In the genomic region with DNA sequence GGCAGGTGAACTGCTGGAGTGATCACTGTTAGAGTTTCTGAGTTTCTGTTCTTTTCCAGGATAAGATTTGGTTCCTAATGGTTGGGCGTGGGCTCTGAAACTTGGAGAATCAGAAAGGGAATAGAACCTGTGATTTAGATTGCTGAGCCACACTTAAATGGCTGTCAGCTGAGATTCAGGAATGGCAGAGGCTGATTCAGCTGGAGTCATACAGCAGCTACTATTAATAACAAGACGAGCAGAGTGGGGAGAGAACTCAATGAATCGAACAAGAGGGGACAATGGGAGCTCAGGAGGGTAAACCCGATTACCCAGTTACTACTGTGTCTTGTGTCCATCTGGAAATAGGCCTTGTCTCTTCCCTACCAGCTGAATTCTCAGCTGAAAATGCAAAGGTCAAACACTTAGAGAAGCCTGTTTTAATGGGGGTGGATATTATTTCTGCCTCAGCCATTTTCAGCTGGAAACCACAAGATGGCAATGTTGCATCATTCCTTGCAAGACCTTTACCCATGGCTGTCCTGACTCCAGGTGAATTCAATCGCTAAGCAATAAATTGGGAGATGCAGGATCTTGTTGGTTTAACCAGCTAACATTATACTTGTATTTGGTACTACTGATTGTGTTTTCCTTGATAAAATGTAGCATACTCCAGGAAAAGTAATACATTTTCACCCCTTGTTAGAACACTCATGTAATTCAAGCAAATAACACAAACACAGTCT, we compare ENCODE assay signal across 8 cellular contexts.
DNase-seq lines count a peak whose midpoint lies in the region; FAIRE-seq and TF ChIP-seq lines count a peak whose summit lies in the region.

No MANE protein-coding gene starts in this region.

- POLR2A ChIA-PET in activated CD4-positive, alpha-beta memory T cell treated with anti-CD3 and anti-CD28 coated beads, Interleukin-2, amount 10 ng/mL, durations not matched to agents 7 days and 5 days (lab: Charles Lee) = no interaction called here

- no peak overlapping the region for H3K27ac Mint-ChIP-seq in activated CD4-positive, alpha-beta memory T cell treated with anti-CD3 and anti-CD28 coated beads, Interleukin-2, amount 10 ng/mL, durations not matched to agents 7 days and 5 days

- no peak overlapping the region for H3K27ac ChIP-seq in mesendoderm (ENCODE audit: low read depth, low read length)

- H3K36me3 Mint-ChIP-seq in activated CD4-positive, alpha-beta memory T cell treated with anti-CD3 and anti-CD28 coated beads, Interleukin-2, amount 10 ng/mL, durations not matched to agents 7 days and 5 days (ENCODE audit: low read depth) = no peaks in the 10 kb centered on the region

- no peak overlapping the region for H3K18ac ChIP-seq in mesendoderm (ENCODE audit: low read length)

- H3K27me3 Mint-ChIP-seq in activated CD4-positive, alpha-beta memory T cell treated with anti-CD3 and anti-CD28 coated beads, Interleukin-2, amount 10 ng/mL, durations not matched to agents 7 days and 5 days = peaks cover 18% of the 10 kb centered on the region

- no peaks in the 10 kb centered on the region for H3K79me1 ChIP-seq in mesendoderm (ENCODE audit: low read length)

- FAIRE-seq in RCC 7860 (lab: Jason Lieb, UNC) = no peak

- H3K9ac ChIP-seq in mesendoderm (ENCODE audit: low read length) = no peak overlapping the region

- WGBS in mesendoderm (ENCODE audit: extremely low coverage, insufficient coverage, low lambda C conversion rate) = no CpG with 5 or more reads among the region's 5 CpGs

- H3K4me1 ChIP-seq in mesendoderm (ENCODE audit: control insufficient read depth, low read depth, low read length) = no peaks in the 10 kb centered on the region

- TF ChIP-seq CTCF in HFF-Myc (IDR thresholded peaks at IDR 0.05; ENCODE audit: low read depth, low read length, missing control alignments) = peak; percentile 74

- H3K4me3 ChIP-seq in HFF-Myc (replicated peaks; ENCODE audit: low read depth, low read length) = no peak overlapping the region
- H3K4me3 ChIP-seq in mesendoderm (ENCODE audit: low read length) = no peak overlapping the region

- H3K79me2 ChIP-seq in mesendoderm (ENCODE audit: control insufficient read depth, insufficient read depth, low read length) = no peaks in the 10 kb centered on the region

- no peak overlapping the region for H4K5ac ChIP-seq in mesendoderm (ENCODE audit: low read length)

- H3K4me1 Mint-ChIP-seq in activated CD4-positive, alpha-beta memory T cell treated with anti-CD3 and anti-CD28 coated beads, Interleukin-2, amount 10 ng/mL, durations not matched to agents 7 days and 5 days = no peaks in the 10 kb centered on the region

- no peaks in the 10 kb centered on the region for H3K27me3 ChIP-seq in mesendoderm (ENCODE audit: insufficient read depth, low read length, poor library complexity)

- H2BK120ac ChIP-seq in mesendoderm (ENCODE audit: low read depth, low read length) = no peak overlapping the region

- no peak overlapping the region for H2BK5ac ChIP-seq in mesendoderm (ENCODE audit: low read length)

- no peak overlapping the region for H3K4ac ChIP-seq in mesendoderm (ENCODE audit: low read depth, low read length)

- no peak overlapping the region for H2AK5ac ChIP-seq in mesendoderm (ENCODE audit: low read length)

- no peak overlapping the region for H3K4me2 ChIP-seq in mesendoderm (ENCODE audit: low read length)

- no peak overlapping the region for H2BK15ac ChIP-seq in mesendoderm (replicated peaks; ENCODE audit: low read depth)

- H4K8ac ChIP-seq in mesendoderm (ENCODE audit: low read depth, low read length) = no peak overlapping the region

- no peaks in the 10 kb centered on the region for H3K36me3 ChIP-seq in mesendoderm (ENCODE audit: control insufficient read depth, insufficient read depth, low read length)

- H3K9me3 Mint-ChIP-seq in activated CD4-positive, alpha-beta memory T cell treated with anti-CD3 and anti-CD28 coated beads, Interleukin-2, amount 10 ng/mL, durations not matched to agents 7 days and 5 days = no peaks in the 10 kb centered on the region

- no peak overlapping the region for H3K56ac ChIP-seq in mesendoderm (ENCODE audit: low read length)

- no peak overlapping the region for H3K4me3 Mint-ChIP-seq in activated CD4-positive, alpha-beta memory T cell treated with anti-CD3 and anti-CD28 coated beads, Interleukin-2, amount 10 ng/mL, durations not matched to agents 7 days and 5 days

- no peak overlapping the region for H3K23ac ChIP-seq in mesendoderm (ENCODE audit: low read length)

- CTCF ChIA-PET in activated CD4-positive, alpha-beta memory T cell treated with anti-CD3 and anti-CD28 coated beads, Interleukin-2, amount 10 ng/mL, durations not matched to agents 7 days and 5 days (lab: Charles Lee) = interaction anchor here (0.6 to 2.8 kb wide), 6 partner anchors 11 to 1344 kb away, joined by 3 to 25 read pairs (median 6); no protein-coding TSS in a partner anchor

- peak; percentile 2 for DNase-seq in stimulated activated CD4-positive, alpha-beta T cell treated with anti-CD3 and anti-CD28 coated beads, Interleukin-15, amount 100 ng/mL, for 24 hours
- DNase-seq in stimulated activated CD4-positive, alpha-beta T cell treated with anti-CD3 and anti-CD28 coated beads, Interleukin-2, amount 100 ng/mL, for 48 hours = no peak
- DNase-seq in HFF-Myc (ENCODE audit: extremely low read depth, low read depth) (peak; percentile 38), M059J (ENCODE audit: low read depth) (peak; percentile 65), RCC 7860 (ENCODE audit: low spot score) (peak; percentile 42), epidermal melanocyte (ENCODE audit: insufficient read length, low spot score) (peak; percentile 68), mesendoderm (peak; percentile 82)
- no peak for DNase-seq in activated CD4-positive, alpha-beta memory T cell treated with anti-CD3 and anti-CD28 coated beads, Interleukin-2, amount 10 ng/mL, durations not matched to agents 7 days and 5 days

Comparison
In these comparisons a context has a peak if more than half of its experiments do, and no peak if none do; other contexts are left out.
1. DNase-seq: peak in stimulated activated CD4-positive, alpha-beta T cell treated with anti-CD3 and anti-CD28 coated beads, Interleukin-15, amount 100 ng/mL, for 24 hours (single experiment), HFF-Myc (single experiment), M059J (single experiment), RCC 7860 (single experiment), epidermal melanocyte (single experiment) and mesendoderm (single experiment); none in stimulated activated CD4-positive, alpha-beta T cell treated with anti-CD3 and anti-CD28 coated beads, Interleukin-2, amount 100 ng/mL, for 48 hours (0 of 2) and activated CD4-positive, alpha-beta memory T cell treated with anti-CD3 and anti-CD28 coated beads, Interleukin-2, amount 10 ng/mL, durations not matched to agents 7 days and 5 days (single experiment).